8 cellular contexts compared by ENCODE assay signal in the genomic region with DNA sequence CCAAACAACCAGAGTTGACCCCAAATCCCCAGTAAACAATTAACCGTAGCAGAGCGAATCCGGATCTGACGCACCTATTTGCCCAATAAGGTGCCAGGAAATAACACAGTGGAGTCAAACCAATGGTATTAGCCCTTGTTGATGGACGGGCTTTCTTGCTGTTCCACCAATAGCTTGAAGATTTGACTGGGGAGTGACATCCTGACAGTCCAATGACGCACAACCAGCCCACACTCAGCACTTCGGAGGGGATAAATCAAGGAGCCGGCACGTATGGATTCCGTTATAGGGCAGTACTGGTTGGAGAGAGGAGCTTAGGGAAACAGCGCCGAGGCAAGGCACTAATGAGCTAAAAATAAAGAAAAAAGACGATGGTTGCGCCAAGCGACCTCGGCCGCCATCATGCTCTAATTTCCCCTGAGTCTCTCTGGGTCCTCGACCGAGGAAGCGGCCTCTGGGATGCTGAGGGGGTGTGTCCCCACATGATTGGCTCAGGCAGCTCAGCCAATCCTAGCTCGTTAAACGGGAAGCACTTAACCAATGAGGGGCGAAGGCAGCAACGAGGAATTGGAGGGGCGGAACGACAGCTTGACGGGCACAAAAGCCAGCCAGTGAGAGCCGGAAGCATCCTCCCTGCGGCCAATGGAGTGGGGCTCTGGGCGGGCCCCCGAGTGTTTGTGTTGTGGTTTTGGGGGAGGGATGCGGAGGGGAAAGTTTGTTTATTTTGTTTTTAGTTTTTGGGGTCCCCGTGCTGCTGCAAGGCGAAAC. TPM values are rescaled to one million over a fixed set of nuclear protein-coding genes. Genes with fewer than 3 reads are reported as not detected.
DNase-seq lines count a peak whose midpoint lies in the region; ATAC-seq, FAIRE-seq and TF ChIP-seq lines count a peak whose summit lies in the region.

No MANE protein-coding gene starts in this region.

- H3K4me3 Mint-ChIP-seq in activated B cell treated with CpG ODN at 0.5 μM for 24 hours, result peak overlapping the region; percentile 90

- DNase-seq in AG09309 (ENCODE audit: low read depth) (peak; percentile 98), NCI-H226 (peak; percentile 89), activated B cell treated with CpG ODN at 0.5 μM for 24 hours (peak; percentile 94), caudate nucleus (lab: John Stamatoyannopoulos, UW) (peak; percentile 88 to 100 (median 97)), iPS-NIHi7 (ENCODE audit: extremely low spot score) (peak; percentile 98), small intestine (peak; percentile 100)

- ATAC-seq in GM19023 (IDR thresholded peaks at IDR 0.05; ENCODE audit: unreplicated experiment) (peak; percentile 84), HG03196 (IDR thresholded peaks at IDR 0.05; ENCODE audit: unreplicated experiment) (peak; percentile 83), activated B cell treated with CpG ODN at 0.5 μM for 24 hours (ENCODE audit: low read depth) (peak; percentile 85)

- CTCF ChIA-PET in activated B cell treated with CpG ODN at 0.5 μM for 24 hours (lab: Charles Lee), result interaction anchor here (0.8 to 2.4 kb wide), 5 partner anchors 20 to 524 kb away, joined by 3 to 9 read pairs (median 4); partner anchors contain the start of gene ATF4

- peaks cover 13% of the 10 kb centered on the region for H3K36me3 Mint-ChIP-seq in activated B cell treated with CpG ODN at 0.5 μM for 24 hours (ENCODE audit: low read depth)

- WGBS in small intestine, 3 donors, result 0 to 1% (median 0%) methylated on average over 34 of the region's 34 CpGs

- H3K4me1 Mint-ChIP-seq in activated B cell treated with CpG ODN at 0.5 μM for 24 hours, result peaks cover 48% of the 10 kb centered on the region

- no peaks in the 10 kb centered on the region for H3K27me3 ChIP-seq in small intestine (ENCODE audit: control insufficient read depth in 2 of 2, insufficient read depth in 2 of 2, low read length in 2 of 2)

- peak overlapping the region; percentile 99 for H3K27ac Mint-ChIP-seq in activated B cell treated with CpG ODN at 0.5 μM for 24 hours

- TF ChIP-seq CTCF in AG09309 (IDR thresholded peaks at IDR 0.05; ENCODE audit: control insufficient read depth, insufficient read depth, low read depth, low read length, missing control alignments) (no peak), activated B cell treated with CpG ODN at 0.5 μM for 24 hours (IDR thresholded peaks at IDR 0.05) (no peak)

- H3K36me3 ChIP-seq in small intestine (ENCODE audit: control insufficient read depth in 2 of 2, insufficient read depth in 2 of 2, low read length in 2 of 2), result no peaks in the 10 kb centered on the region

- H3K4me3 ChIP-seq in AG09309 (ENCODE audit: control insufficient read depth, low read depth, low read length), result peak overlapping the region; percentile 95
- peak overlapping the region; percentile 68 to 95 for H3K4me3 ChIP-seq in small intestine (ENCODE audit: low read depth in 1 of 2, low read length in 2 of 2)

- peak overlapping the region; percentile 98 for H3K27ac ChIP-seq in caudate nucleus (ENCODE audit: low read depth, low read length)
- H3K27ac ChIP-seq in small intestine (ENCODE audit: low read depth in 1 of 2, low read length in 1 of 2), result peak overlapping the region; percentile 89 to 95

- intact Hi-C loops in activated B cell treated with CpG ODN at 0.5 μM for 24 hours (cut with micrococcal nuclease), result loop anchor here (1.0 to 10.0 kb wide), 10 partner anchors 133 to 1339 kb away; partner anchors contain the start of genes ADSL, CBX7, GTPBP1 and JOSD1

- peaks cover 12% of the 10 kb centered on the region for H3K27me3 Mint-ChIP-seq in activated B cell treated with CpG ODN at 0.5 μM for 24 hours

- POLR2A ChIA-PET in activated B cell treated with CpG ODN at 0.5 μM for 24 hours (lab: Charles Lee), result interaction anchor here (0.5 to 4.5 kb wide), 80 partner anchors 10 to 1339 kb away, joined by 3 to 114 read pairs (median 4); partner anchors contain the start of genes ADSL, APOBEC3B, ATF4 and GTPBP1

- no peaks in the 10 kb centered on the region for H3K9me3 ChIP-seq in small intestine (ENCODE audit: control insufficient read depth, low read depth)

- peak; percentile 19 for FAIRE-seq in small intestine (lab: Jason Lieb, UNC)

- no peaks in the 10 kb centered on the region for H3K9me3 Mint-ChIP-seq in activated B cell treated with CpG ODN at 0.5 μM for 24 hours

- H3K4me1 ChIP-seq in small intestine (ENCODE audit: control insufficient read depth in 2 of 2, insufficient read depth in 1 of 2, low read depth in 1 of 2, low read length in 1 of 2), result peaks cover 2 to 7% of the 10 kb centered on the region in 2 donors

RNA-seq across cellular contexts. Expression of gene FAM83F, which starts 49.5 kb away (rescaled TPM):
- 0.02 and 0.13 TPM in 2 replicates for total RNA-seq in activated B cell treated with CpG ODN at 0.5 μM for 24 hours
- 10 to 100 TPM in 2 of 3 donors, 1 to 10 TPM in 1; 8.5 to 17.4 (median 10.5) TPM for polyA plus RNA-seq in small intestine

Comparison
In these comparisons a context has a peak if more than half of its experiments do, and no peak if none do; other contexts are left out.
1. Peak in every context shown above with its lines: DNase-seq, ATAC-seq, H3K4me3 ChIP-seq and H3K27ac ChIP-seq.